ENCODE assay signal across 26 cellular contexts in genomic region chr10:7285545-7286322, GRCh38.
DNase-seq lines count a peak whose midpoint lies in the region; ATAC-seq, FAIRE-seq and TF ChIP-seq lines count a peak whose summit lies in the region.
"Had no signal": no experiment of that assay in that cellular context is flagged by ENCODE, and none has a peak within 500 bp of the region (broad histone marks: within the 10 kb centered on the region; RNA-seq: fewer than 3 reads in every experiment).

No MANE protein-coding gene starts in this region.

- H3K27ac Mint-ChIP-seq in activated naive CD4-positive, alpha-beta T cell treated with anti-CD3 and anti-CD28 coated beads, Interleukin-2, amount 50 U/mL, for 24 hours, result peak overlapping the region; percentile 56
- H3K27ac Mint-ChIP-seq: dendritic cell treated with granulocyte-macrophage colony-stimulating factor and Interleukin-4, amounts not matched to agents 40 ng/mL and 50 ng/mL, for 4 days had no signal

- POLR2A ChIA-PET in GM12878 (lab: Charles Lee), result no interaction called here

- H3K36me3 ChIP-seq in Karpas-422 (ENCODE audit: insufficient read depth, low read length) (peaks cover 25% of the 10 kb centered on the region; the same call in 1 of the 2 replicates), GM12878 (ENCODE audit: control insufficient read depth in 2 of 2, insufficient read depth in 2 of 2, low read length in 1 of 2) (peaks cover 0 to 12% of the 10 kb centered on the region in 2 experiments), upper lobe of right lung (no peaks in the 10 kb centered on the region)
- H3K36me3 ChIP-seq: cardiac muscle cell, Peyer's patch, right lobe of liver had no signal

- H3K79me2 ChIP-seq in Karpas-422 (ENCODE audit: low read length) (peaks cover 97% of the 10 kb centered on the region), GM12878 (ENCODE audit: control insufficient read depth, insufficient read depth, low read length) (peaks cover 35% of the 10 kb centered on the region)

- H3K4me1 ChIP-seq in Karpas-422 (ENCODE audit: low read length), result peaks cover 46% of the 10 kb centered on the region
- peaks cover 12% of the 10 kb centered on the region for H3K4me1 ChIP-seq in GM12878 (ENCODE audit: control insufficient read depth, insufficient read depth, low read length)
- H3K4me1 ChIP-seq in upper lobe of right lung, result no peaks in the 10 kb centered on the region
- H3K4me1 ChIP-seq: parathyroid adenoma, Peyer's patch, right lobe of liver had no signal

- FAIRE-seq in GM12878 (lab: Jason Lieb, UNC), result peak; percentile 44
- FAIRE-seq: D721Med, K562 had no signal

- TF ChIP-seq CTCF in GM12878 (IDR thresholded peaks at IDR 0.05 in 2 of 3, conservative IDR thresholded peaks at IDR 0.05 in 1 of 3; ENCODE audit: control insufficient read depth in 2 of 3, extremely low read depth in 1 of 3, insufficient read depth in 1 of 3, low read depth in 3 of 3, low read length in 3 of 3) (no peak), upper lobe of right lung (IDR thresholded peaks at IDR 0.05) (no peak)

- in situ Hi-C loops in GM12878 (cut with MboI), result no loop called here

- H3K27ac ChIP-seq in Karpas-422 (ENCODE audit: low read length) (peak overlapping the region; percentile 69), GM12878 (ENCODE audit: control insufficient read depth, insufficient read depth) (peak overlapping the region; percentile 18; the same call in 1 of the 2 replicates), upper lobe of right lung (no peak overlapping the region)
- H3K27ac ChIP-seq: cardiac muscle cell, parathyroid adenoma, Peyer's patch, right lobe of liver had no signal

- H2AFZ ChIP-seq in Karpas-422 (ENCODE audit: low read length) (no peak overlapping the region), GM12878 (ENCODE audit: control insufficient read depth, low read depth, low read length) (no peak overlapping the region)
- H2AFZ ChIP-seq: parathyroid adenoma had no signal

- H4K20me1 ChIP-seq in Karpas-422 (ENCODE audit: insufficient read depth, low read depth, low read length) (0 out of 2 replicates have a peak, but pooled peaks cover 6% of the 10 kb centered on the region), GM12878 (ENCODE audit: control insufficient read depth, insufficient read depth) (peaks cover 2% of the 10 kb centered on the region; the same call in 1 of the 2 replicates)

- TF ChIP-seq POLR2A in GM12878 (IDR thresholded peaks at IDR 0.05; ENCODE audit: low read depth, low read length), result no peak

- H3K9ac ChIP-seq in Karpas-422 (ENCODE audit: low read length), result no peak overlapping the region
- no peak overlapping the region for H3K9ac ChIP-seq in GM12878 (ENCODE audit: control insufficient read depth, insufficient read depth, low read length)
- H3K9ac ChIP-seq: parathyroid adenoma had no signal

- 83% methylated on average over 6 of the region's 6 CpGs for WGBS in GM12878 (ENCODE audit: insufficient coverage, insufficient replicate concordance, low lambda C conversion rate, missing lambda C conversion rate)

- no TSS peak for BruUV-seq in GM12878 (replicated peaks; lab: Mats Ljungman, UMichigan)

- intact Hi-C loops in GM12878 (cut with micrococcal nuclease; ENCODE audit: unreplicated experiment) (no loop called here), upper lobe of right lung (cut with DNase I) (no loop called here)

- SMC1A ChIA-PET in GM12878 (lab: Charles Lee; ENCODE audit: uncharacterized antibody, unreplicated experiment), result no interaction called here

- H3K27me3 Mint-ChIP-seq in activated naive CD4-positive, alpha-beta T cell treated with anti-CD3 and anti-CD28 coated beads, Interleukin-2, amount 50 U/mL, for 24 hours, result no peaks in the 10 kb centered on the region
- H3K27me3 Mint-ChIP-seq: dendritic cell treated with granulocyte-macrophage colony-stimulating factor and Interleukin-4, amounts not matched to agents 40 ng/mL and 50 ng/mL, for 4 days had no signal

- H3K9me3 Mint-ChIP-seq in activated naive CD4-positive, alpha-beta T cell treated with anti-CD3 and anti-CD28 coated beads, Interleukin-2, amount 50 U/mL, for 24 hours, result no peaks in the 10 kb centered on the region
- H3K9me3 Mint-ChIP-seq: dendritic cell treated with granulocyte-macrophage colony-stimulating factor and Interleukin-4, amounts not matched to agents 40 ng/mL and 50 ng/mL, for 4 days had no signal

- peaks cover 60% of the 10 kb centered on the region for H3K4me1 Mint-ChIP-seq in activated naive CD4-positive, alpha-beta T cell treated with anti-CD3 and anti-CD28 coated beads, Interleukin-2, amount 50 U/mL, for 24 hours

- H3K36me3 Mint-ChIP-seq in activated naive CD4-positive, alpha-beta T cell treated with anti-CD3 and anti-CD28 coated beads, Interleukin-2, amount 50 U/mL, for 24 hours, result peaks cover 17% of the 10 kb centered on the region

- TF ChIP-seq RAD21 in GM12878 (IDR thresholded peaks at IDR 0.05; ENCODE audit: insufficient read depth, low read depth, low read length), result no peak

- H3K4me3 Mint-ChIP-seq in activated naive CD4-positive, alpha-beta T cell treated with anti-CD3 and anti-CD28 coated beads, Interleukin-2, amount 50 U/mL, for 24 hours, result no peak overlapping the region
- H3K4me3 Mint-ChIP-seq: dendritic cell treated with granulocyte-macrophage colony-stimulating factor and Interleukin-4, amounts not matched to agents 40 ng/mL and 50 ng/mL, for 4 days had no signal

- CTCF ChIA-PET in GM12878 (lab: Yijun Ruan, JAX), result no interaction called here

- H3K9me3 ChIP-seq in Karpas-422 (ENCODE audit: low read length), result no peaks in the 10 kb centered on the region
- no peaks in the 10 kb centered on the region; the same call in 2 of the 3 replicates for H3K9me3 ChIP-seq in GM12878 (replicated peaks; ENCODE audit: control insufficient read depth, insufficient read depth, low read length)
- no peaks in the 10 kb centered on the region for H3K9me3 ChIP-seq in upper lobe of right lung
- H3K9me3 ChIP-seq: Peyer's patch, right lobe of liver had no signal

- peak; percentile 57 for ATAC-seq in GM12878
- peak; percentile 17 for ATAC-seq in upper lobe of right lung
- ATAC-seq in HG03442 (IDR thresholded peaks at IDR 0.05; ENCODE audit: unreplicated experiment), result no peak
- no peak for ATAC-seq in GM19023 (IDR thresholded peaks at IDR 0.05; ENCODE audit: unreplicated experiment)
- ATAC-seq: K562, right lobe of liver had no signal

- TF ChIP-seq EP300 in GM12878 (IDR thresholded peaks at IDR 0.05; ENCODE audit: borderline replicate concordance in 1 of 2, control insufficient read depth in 1 of 2, low read depth in 2 of 2, low read length in 2 of 2), result no peak

- RAD21 ChIA-PET in GM12878 (lab: Charles Lee; ENCODE audit: unreplicated experiment), result no interaction called here

- H3K27me3 ChIP-seq in Karpas-422 (ENCODE audit: low read length) (no peaks in the 10 kb centered on the region), GM12878 (replicated peaks in 1 of 2; ENCODE audit: control insufficient read depth in 2 of 2, insufficient read depth in 2 of 2, low read length in 1 of 2) (no peaks in the 10 kb centered on the region), upper lobe of right lung (no peaks in the 10 kb centered on the region)
- H3K27me3 ChIP-seq: cardiac muscle cell, Peyer's patch, right lobe of liver had no signal

- DNase-seq in activated naive CD4-positive, alpha-beta T cell (lab: John Stamatoyannopoulos, UW), result no peak
- DNase-seq in Karpas-422, result peak; percentile 57
- no peak for DNase-seq in GM12878 (ENCODE audit: low read depth, low spot score)
- DNase-seq in upper lobe of right lung, result no peak
- DNase-seq in germinal center (ENCODE audit: low spot score), result no peak
- DNase-seq: ACHN; activated CD4-positive, alpha-beta T cell treated with anti-CD3 and anti-CD28 coated beads, Interleukin-2, amount 50 U/mL, for 4 hours; activated CD8-positive, alpha-beta memory T cell treated with anti-CD3 and anti-CD28 coated beads, Interleukin-2, amount 50 U/mL, for 48 hours; amygdala; C1 segment of cervical spinal cord; H7; kidney glomerular epithelial cell; NCI-H2029; NCI-H345; Peyer's patch; right lobe of liver; stimulated activated CD8-positive, alpha-beta memory T cell treated with anti-CD3 and anti-CD28 coated beads, Interleukin-4, amount 100 ng/mL, for 48 hours; substantia nigra had no signal

- H3K9me2 ChIP-seq in Karpas-422 (replicated peaks; ENCODE audit: insufficient read depth, low read length), result no peaks in the 10 kb centered on the region

- H3K4me3 ChIP-seq in Karpas-422 (ENCODE audit: low read length) (no peak overlapping the region), GM12878 (no peak overlapping the region), upper lobe of right lung (no peak overlapping the region)
- H3K4me3 ChIP-seq: cardiac muscle cell, K562, Peyer's patch, right lobe of liver had no signal

- H3K4me2 ChIP-seq in Karpas-422 (ENCODE audit: low read depth, low read length, poor library complexity, severe bottlenecking), result peak overlapping the region; percentile 6
- no peak overlapping the region for H3K4me2 ChIP-seq in GM12878 (ENCODE audit: control insufficient read depth, insufficient read depth)

TF ChIP-seq in GM12878, 131 proteins besides CTCF, POLR2A, EP300 and RAD21 (continues in another document):
- TF ChIP-seq JUNB (IDR thresholded peaks at IDR 0.05), result peak; percentile 26; the same call in 1 of the 2 replicates
- no peak for TF ChIP-seq TAF1 (IDR thresholded peaks at IDR 0.05; ENCODE audit: borderline replicate concordance, low read depth, low read length)
- TF ChIP-seq, protein P1, sequence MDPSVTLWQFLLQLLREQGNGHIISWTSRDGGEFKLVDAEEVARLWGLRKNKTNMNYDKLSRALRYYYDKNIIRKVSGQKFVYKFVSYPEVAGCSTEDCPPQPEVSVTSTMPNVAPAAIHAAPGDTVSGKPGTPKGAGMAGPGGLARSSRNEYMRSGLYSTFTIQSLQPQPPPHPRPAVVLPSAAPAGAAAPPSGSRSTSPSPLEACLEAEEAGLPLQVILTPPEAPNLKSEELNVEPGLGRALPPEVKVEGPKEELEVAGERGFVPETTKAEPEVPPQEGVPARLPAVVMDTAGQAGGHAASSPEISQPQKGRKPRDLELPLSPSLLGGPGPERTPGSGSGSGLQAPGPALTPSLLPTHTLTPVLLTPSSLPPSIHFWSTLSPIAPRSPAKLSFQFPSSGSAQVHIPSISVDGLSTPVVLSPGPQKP (IDR thresholded peaks at IDR 0.05; ENCODE audit: low read depth, low read length), result no peak
- no peak for TF ChIP-seq ZZZ3 (IDR thresholded peaks at IDR 0.05; ENCODE audit: control insufficient read depth, insufficient read length, low read depth)
- TF ChIP-seq FOXM1 (IDR thresholded peaks at IDR 0.05; ENCODE audit: low read depth, low read length), result no peak
- TF ChIP-seq MLLT1 (IDR thresholded peaks at IDR 0.05), result no peak

Comparison
In these comparisons a context has a peak if more than half of its experiments do, and no peak if none do; other contexts are left out.
1. ATAC-seq: peak in GM12878 (single experiment) and upper lobe of right lung (single experiment); none in HG03442 (single experiment) and GM19023 (single experiment).